Comparison of ENCODE assay signal across 12 cellular contexts in genomic region chr9:104810421-104811339, GRCh38. TPM values are rescaled to one million over a fixed set of nuclear protein-coding genes. Genes with fewer than 3 reads are reported as not detected.
DNase-seq lines count a peak whose midpoint lies in the region; ATAC-seq and TF ChIP-seq lines count a peak whose summit lies in the region.
"Had no signal": no experiment of that assay in that cellular context is flagged by ENCODE, and none has a peak within 500 bp of the region (broad histone marks: within the 10 kb centered on the region; RNA-seq: fewer than 3 reads in every experiment).

No MANE protein-coding gene starts in this region.

- H3K27me3 ChIP-seq in PC-3 (ENCODE audit: low read length) (no peaks in the 10 kb centered on the region), prostate gland (replicated peaks; ENCODE audit: insufficient read depth) (no peaks in the 10 kb centered on the region)

- TSS peak; percentile 49 for BruUV-seq in PC-3 (replicated peaks; lab: Mats Ljungman, UMichigan)

- POLR2A ChIA-PET in PC-3 (lab: Charles Lee; ENCODE audit: unreplicated experiment): no interaction called here
- POLR2A ChIA-PET in activated CD8-positive, alpha-beta T cell treated with anti-CD3 and anti-CD28 coated beads, Interleukin-2, amount 10 ng/mL, durations not matched to agents 7 days and 5 days (lab: Charles Lee): interaction anchor here (0.8 kb wide), 1 partner anchor 25 kb away, joined by 5 read pairs; no protein-coding TSS in a partner anchor

- no peaks in the 10 kb centered on the region for H3K79me2 ChIP-seq in PC-3 (ENCODE audit: low read length)

- peak overlapping the region; percentile 63 for H2AFZ ChIP-seq in PC-3 (ENCODE audit: low read length)

- CTCF ChIA-PET in PC-3 (lab: Charles Lee): no interaction called here
- CTCF ChIA-PET in activated CD8-positive, alpha-beta T cell treated with anti-CD3 and anti-CD28 coated beads, Interleukin-2, amount 10 ng/mL, durations not matched to agents 7 days and 5 days (lab: Charles Lee): no interaction called here

- TF ChIP-seq POLR2A in prostate gland (IDR thresholded peaks at IDR 0.05): no peak

- H3K36me3 ChIP-seq in PC-3 (ENCODE audit: low read depth, low read length) (no peaks in the 10 kb centered on the region; the same call in 1 of the 2 replicates), prostate gland (peaks cover 0 to 15% of the 10 kb centered on the region in 2 donors)

- peak overlapping the region; percentile 35 for H3K4me3 ChIP-seq in PC-3 (ENCODE audit: low read length)
- no peak overlapping the region for H3K4me3 ChIP-seq in fibroblast of mammary gland (ENCODE audit: control insufficient read depth, low read depth, low read length)
- H3K4me3 ChIP-seq in prostate gland: no peak overlapping the region
- H3K4me3 ChIP-seq: K562, lung had no signal

- no peak overlapping the region for H3K27ac Mint-ChIP-seq in activated CD8-positive, alpha-beta T cell treated with anti-CD3 and anti-CD28 coated beads, Interleukin-2, amount 10 ng/mL, durations not matched to agents 7 days and 5 days
- H3K27ac Mint-ChIP-seq: activated naive CD8-positive, alpha-beta T cell treated with anti-CD3 and anti-CD28 coated beads for 36 hours had no signal

- no peaks in the 10 kb centered on the region for H3K9me3 Mint-ChIP-seq in activated CD8-positive, alpha-beta T cell treated with anti-CD3 and anti-CD28 coated beads, Interleukin-2, amount 10 ng/mL, durations not matched to agents 7 days and 5 days (ENCODE audit: insufficient read depth)
- H3K9me3 Mint-ChIP-seq: activated naive CD8-positive, alpha-beta T cell treated with anti-CD3 and anti-CD28 coated beads for 36 hours had no signal

- H3K4me1 ChIP-seq in PC-3 (ENCODE audit: insufficient read depth, low read length) (peaks cover 20% of the 10 kb centered on the region), prostate gland (replicated peaks) (no peaks in the 10 kb centered on the region)

- no peaks in the 10 kb centered on the region for H4K20me1 ChIP-seq in PC-3 (ENCODE audit: low read length)

- H3K9ac ChIP-seq in PC-3 (ENCODE audit: low read length): peak overlapping the region; percentile 32

- H3K9me3 ChIP-seq in PC-3 (ENCODE audit: low read length): no peaks in the 10 kb centered on the region
- no peaks in the 10 kb centered on the region for H3K9me3 ChIP-seq in prostate gland

- H3K4me1 Mint-ChIP-seq in activated CD8-positive, alpha-beta T cell treated with anti-CD3 and anti-CD28 coated beads, Interleukin-2, amount 10 ng/mL, durations not matched to agents 7 days and 5 days (ENCODE audit: low read depth): no peaks in the 10 kb centered on the region
- H3K4me1 Mint-ChIP-seq: activated naive CD8-positive, alpha-beta T cell treated with anti-CD3 and anti-CD28 coated beads for 36 hours had no signal

- H3K27ac ChIP-seq in PC-3 (ENCODE audit: low read length) (peak overlapping the region; percentile 83), prostate gland (peak overlapping the region in 1 of 2 donors; percentile 9)

- WGBS in prostate gland: 29% methylated on average over 12 of the region's 12 CpGs

- no peaks in the 10 kb centered on the region for H3K36me3 Mint-ChIP-seq in activated CD8-positive, alpha-beta T cell treated with anti-CD3 and anti-CD28 coated beads, Interleukin-2, amount 10 ng/mL, durations not matched to agents 7 days and 5 days (ENCODE audit: low read depth)
- H3K36me3 Mint-ChIP-seq: activated naive CD8-positive, alpha-beta T cell treated with anti-CD3 and anti-CD28 coated beads for 36 hours had no signal

- H3K27me3 Mint-ChIP-seq in activated CD8-positive, alpha-beta T cell treated with anti-CD3 and anti-CD28 coated beads, Interleukin-2, amount 10 ng/mL, durations not matched to agents 7 days and 5 days (ENCODE audit: low read depth): no peaks in the 10 kb centered on the region
- H3K27me3 Mint-ChIP-seq: activated naive CD8-positive, alpha-beta T cell treated with anti-CD3 and anti-CD28 coated beads for 36 hours had no signal

- intact Hi-C loops in PC-3 (cut with micrococcal nuclease) (loop anchor here (1.0 to 2.0 kb wide), 2 partner anchors 18 to 46 kb away; no protein-coding TSS in a partner anchor), prostate gland (cut with DNase I) (no loop called here)

- no peaks in the 10 kb centered on the region for H3K9me2 ChIP-seq in PC-3 (replicated peaks; ENCODE audit: low read length)

- peak; percentile 36 for DNase-seq in EL
- DNase-seq in PC-3: peak; percentile 90
- DNase-seq in fibroblast of mammary gland (ENCODE audit: low read depth): peak; percentile 55
- DNase-seq in prostate gland (ENCODE audit: low spot score): peak; percentile 6
- DNase-seq in activated CD8-positive, alpha-beta T cell treated with anti-CD3 and anti-CD28 coated beads, Interleukin-2, amount 10 ng/mL, durations not matched to agents 7 days and 5 days: no peak
- DNase-seq in NCI-H187 treated with DMSO at 0.1 percent for 48 hours (lab: John Stamatoyannopoulos, UW): no peak
- DNase-seq: activated naive CD8-positive, alpha-beta T cell treated with anti-CD3 and anti-CD28 coated beads for 36 hours; T-helper 1 cell had no signal

- peak overlapping the region; percentile 71 for H3K4me2 ChIP-seq in PC-3 (ENCODE audit: low read length)

- ATAC-seq in PC-3: peak; percentile 90
- no peak for ATAC-seq in HG03039 (IDR thresholded peaks at IDR 0.05; ENCODE audit: unreplicated experiment)
- ATAC-seq in activated CD8-positive, alpha-beta T cell treated with anti-CD3 and anti-CD28 coated beads, Interleukin-2, amount 10 ng/mL, durations not matched to agents 7 days and 5 days: no peak
- no peak for ATAC-seq in GM21526 (IDR thresholded peaks at IDR 0.05; ENCODE audit: low FRiP score, unreplicated experiment)
- ATAC-seq: K562 had no signal

- no peaks in the 10 kb centered on the region for H3F3A ChIP-seq in PC-3 (ENCODE audit: low read length, unreplicated experiment)

- H3K4me3 Mint-ChIP-seq in activated CD8-positive, alpha-beta T cell treated with anti-CD3 and anti-CD28 coated beads, Interleukin-2, amount 10 ng/mL, durations not matched to agents 7 days and 5 days: no peak overlapping the region
- H3K4me3 Mint-ChIP-seq: activated naive CD8-positive, alpha-beta T cell treated with anti-CD3 and anti-CD28 coated beads for 36 hours had no signal

- no peak for TF ChIP-seq CTCF in PC-3 (conservative IDR thresholded peaks at IDR 0.05; ENCODE audit: low read depth, low read length)
- no peak for TF ChIP-seq CTCF in fibroblast of mammary gland (conservative IDR thresholded peaks at IDR 0.05; ENCODE audit: control insufficient read depth, insufficient read depth, low read depth, low read length)
- TF ChIP-seq CTCF in prostate gland (IDR thresholded peaks at IDR 0.05): no peak

RNA-seq across cellular contexts. Expression of gene NIPSNAP3B, which starts 46.8 kb away (rescaled TPM):
- 0.26 and 0.58 TPM in 2 replicates for total RNA-seq in PC-3 (2014; rRNA removed)
- 1 to 10 TPM; 2.4 to 3.6 TPM for total RNA-seq in prostate gland
- total RNA-seq in activated CD8-positive, alpha-beta T cell treated with anti-CD3 and anti-CD28 coated beads, Interleukin-2, amount 10 ng/mL, durations not matched to agents 7 days and 5 days: under 1 TPM; 0.16 to 0.63 TPM

Comparison
In these comparisons a context has a peak if more than half of its experiments do, and no peak if none do; other contexts are left out.
1. DNase-seq: peak in EL (single experiment), PC-3 (single experiment), fibroblast of mammary gland (single experiment) and prostate gland (single experiment); none in activated CD8-positive, alpha-beta T cell treated with anti-CD3 and anti-CD28 coated beads, Interleukin-2, amount 10 ng/mL, durations not matched to agents 7 days and 5 days (single experiment) and NCI-H187 treated with DMSO at 0.1 percent for 48 hours (single experiment).